ENCODE assay signal across 12 cellular contexts in genomic region chr16:84986102-84986501, GRCh38. TPM values are rescaled to one million over a fixed set of nuclear protein-coding genes. Genes with fewer than 3 reads are reported as not detected.
DNase-seq lines count a peak whose midpoint lies in the region; ATAC-seq and TF ChIP-seq lines count a peak whose summit lies in the region.
"Had no signal": no experiment of that assay in that cellular context is flagged by ENCODE, and none has a peak within 500 bp of the region (broad histone marks: within the 10 kb centered on the region; RNA-seq: fewer than 3 reads in every experiment).

No MANE protein-coding gene starts in this region.

- no peak for ATAC-seq in HG03439 (IDR thresholded peaks at IDR 0.05; ENCODE audit: unreplicated experiment)
- no peak for ATAC-seq in HG03039 (IDR thresholded peaks at IDR 0.05; ENCODE audit: unreplicated experiment)
- ATAC-seq: naive thymus-derived CD4-positive, alpha-beta T cell had no signal

- H3K4me1 ChIP-seq in muscle layer of duodenum (ENCODE audit: control insufficient read depth in 1 of 2, insufficient read depth in 2 of 2, low read length in 2 of 2): peaks cover 4 to 18% of the 10 kb centered on the region in 2 donors
- peaks cover 41% of the 10 kb centered on the region for H3K4me1 ChIP-seq in vagina

- H3K27me3 Mint-ChIP-seq in MCF 10A (ENCODE audit: insufficient read depth, unreplicated experiment): no peaks in the 10 kb centered on the region
- H3K27me3 Mint-ChIP-seq: CD8-positive, alpha-beta memory T cell; naive thymus-derived CD4-positive, alpha-beta T cell had no signal

- H3K4me1 Mint-ChIP-seq in MCF 10A (ENCODE audit: insufficient read depth, unreplicated experiment): peaks cover 24% of the 10 kb centered on the region

- H3K27ac ChIP-seq in muscle layer of duodenum (ENCODE audit: low read length) (peak overlapping the region; percentile 52), vagina (peak overlapping the region; percentile 77)
- H3K27ac ChIP-seq: Peyer's patch had no signal

- BruUV-seq in MCF 10A (replicated peaks; lab: Mats Ljungman, UMichigan): no TSS peak

- H3K36me3 ChIP-seq in muscle layer of duodenum (ENCODE audit: control insufficient read depth in 1 of 2, insufficient read depth in 2 of 2, low read length in 2 of 2) (peaks cover 39 to 47% of the 10 kb centered on the region in 2 donors), vagina (peaks cover 0 to 53% of the 10 kb centered on the region in 2 donors)

- intact Hi-C loops in MCF 10A (cut with micrococcal nuclease): no loop called here
- intact Hi-C loops in vagina (cut with DNase I): no loop called here

- TF ChIP-seq POLR2A in vagina (IDR thresholded peaks at IDR 0.05): no peak

- DNase-seq in stimulated activated naive CD4-positive, alpha-beta T cell treated with Interleukin-2 at 50 U/mL for 16 hours (lab: John Stamatoyannopoulos, UW): peak; percentile 22
- no peak for DNase-seq in stimulated activated naive CD4-positive, alpha-beta T cell (lab: John Stamatoyannopoulos, UW)
- no peak for DNase-seq in MCF 10A (ENCODE audit: unreplicated experiment)
- no peak for DNase-seq in vagina (ENCODE audit: extremely low spot score in 2 of 2)
- DNase-seq in NCI-H1105 (lab: John Stamatoyannopoulos, UW): no peak
- DNase-seq: CD8-positive, alpha-beta memory T cell; naive thymus-derived CD4-positive, alpha-beta T cell; NCI-H2227 treated with DMSO at 0.1 percent for 48 hours had no signal

- POLR2A ChIA-PET in MCF 10A (lab: Yijun Ruan, JAX): interaction anchor here (0.7 to 2.0 kb wide), 7 partner anchors 9 to 234 kb away, joined by 3 to 8 read pairs (median 4); partner anchors contain the start of gene KIAA0513

- TF ChIP-seq CTCF in MCF 10A (IDR thresholded peaks at IDR 0.05; ENCODE audit: unreplicated experiment) (no peak), vagina (IDR thresholded peaks at IDR 0.05) (no peak)

- peak overlapping the region; percentile 67 for H3K27ac Mint-ChIP-seq in MCF 10A (ENCODE audit: low read depth, unreplicated experiment)

- H3K4me3 Mint-ChIP-seq in MCF 10A (ENCODE audit: unreplicated experiment): no peak overlapping the region
- H3K4me3 Mint-ChIP-seq: CD8-positive, alpha-beta memory T cell had no signal

- peaks cover 80% of the 10 kb centered on the region for H3K36me3 Mint-ChIP-seq in MCF 10A (ENCODE audit: insufficient read depth, unreplicated experiment)

- H3K4me3 ChIP-seq in muscle layer of duodenum (ENCODE audit: low read depth in 1 of 2, low read length in 2 of 2) (no peak overlapping the region), vagina (no peak overlapping the region)
- H3K4me3 ChIP-seq: Peyer's patch had no signal

- no peaks in the 10 kb centered on the region for H3K9me3 Mint-ChIP-seq in MCF 10A (ENCODE audit: unreplicated experiment)
- H3K9me3 Mint-ChIP-seq: CD8-positive, alpha-beta memory T cell; naive thymus-derived CD4-positive, alpha-beta T cell had no signal

- H3K27me3 ChIP-seq in muscle layer of duodenum (ENCODE audit: low read depth, low read length) (no peaks in the 10 kb centered on the region), vagina (no peaks in the 10 kb centered on the region)
- H3K27me3 ChIP-seq: Peyer's patch had no signal

- CTCF ChIA-PET in MCF 10A (lab: Yijun Ruan, JAX): interaction anchor here (0.9 to 1.8 kb wide), 2 partner anchors 13 to 15 kb away, joined by 3 to 8 read pairs; no protein-coding TSS in a partner anchor

- no peaks in the 10 kb centered on the region for H3K9me3 ChIP-seq in muscle layer of duodenum (ENCODE audit: control insufficient read depth in 1 of 2, low read length in 2 of 2)
- no peaks in the 10 kb centered on the region for H3K9me3 ChIP-seq in vagina
- H3K9me3 ChIP-seq: Peyer's patch had no signal

RNA-seq across cellular contexts. Expression of gene ZDHHC7, which starts 25.2 kb away (rescaled TPM):
- total RNA-seq in MCF 10A (2022) (46.3 and 54.5 TPM in 2 replicates), vagina (37.3 TPM)

RNA-seq across cellular contexts. Expression of gene KIAA0513, which starts 41.5 kb away (rescaled TPM):
- total RNA-seq in MCF 10A (2022): 4.2 and 4.9 TPM in 2 replicates
- 26.8 TPM for total RNA-seq in vagina
